9 cellular contexts compared by ENCODE assay signal in genomic region chr1:205440476-205441317, GRCh38. TPM values are rescaled to one million over a fixed set of nuclear protein-coding genes. Genes with fewer than 3 reads are reported as not detected.
DNase-seq lines count a peak whose midpoint lies in the region; ATAC-seq, FAIRE-seq and TF ChIP-seq lines count a peak whose summit lies in the region.
"Had no signal": no experiment of that assay in that cellular context is flagged by ENCODE, and none has a peak within 500 bp of the region (broad histone marks: within the 10 kb centered on the region; RNA-seq: fewer than 3 reads in every experiment).

No MANE protein-coding gene starts in this region.

- ATAC-seq in GM19324 (IDR thresholded peaks at IDR 0.05; ENCODE audit: low FRiP score, unreplicated experiment) = peak; percentile 68

- no peak for TF ChIP-seq CTCF in hepatocyte (IDR thresholded peaks at IDR 0.05; ENCODE audit: poor library complexity)
- TF ChIP-seq CTCF in SK-N-SH (IDR thresholded peaks at IDR 0.05) = no peak

- H3K4me2 ChIP-seq in hepatocyte (no peak overlapping the region), SK-N-SH (no peak overlapping the region)

- H3K4me1 ChIP-seq in SJCRH30 (peaks cover 85% of the 10 kb centered on the region), hepatocyte (ENCODE audit: insufficient read depth) (peaks cover 40% of the 10 kb centered on the region), SK-N-SH (ENCODE audit: control insufficient read depth in 1 of 2, insufficient read depth in 2 of 2, low read depth in 1 of 2, low read length in 1 of 2) (peaks cover 3 to 5% of the 10 kb centered on the region in 2 experiments; a peak in 2 of 4 replicates)

- H4K20me1 ChIP-seq in hepatocyte (ENCODE audit: insufficient read depth, poor library complexity, severe bottlenecking) = no peaks in the 10 kb centered on the region
- H4K20me1 ChIP-seq in SK-N-SH (ENCODE audit: insufficient read depth) = no peaks in the 10 kb centered on the region

- CTCF ChIA-PET in SK-N-SH (lab: Yijun Ruan, JAX) = interaction anchor here (0.9 to 2.5 kb wide), 7 partner anchors 19 to 185 kb away, joined by 3 to 11 read pairs (median 3); no protein-coding TSS in a partner anchor

- H3K27ac ChIP-seq in SJCRH30 (peak overlapping the region; percentile 56), hepatocyte (peak overlapping the region; percentile 63), SK-N-SH (ENCODE audit: low read depth in 2 of 2, low read length in 1 of 2) (no peak overlapping the region)
- H3K27ac ChIP-seq: C4-2B had no signal

- DNase-seq in A172 (ENCODE audit: low spot score) (peak; percentile 93), HTR-8/SVneo (ENCODE audit: insufficient read length, low spot score) (peak; percentile 37), SJCRH30 (peak; percentile 85 to 91), hepatocyte (ENCODE audit: low spot score) (peak; percentile 92), SK-N-SH (no peak)
- DNase-seq in activated naive CD4-positive, alpha-beta T cell (lab: John Stamatoyannopoulos, UW) = peak in 3 of 4 experiments; percentile 18 to 63 (median 29)
- peak; percentile 55 for DNase-seq in stimulated activated CD4-positive, alpha-beta T cell treated with anti-CD3 and anti-CD28 coated beads, Interleukin-12 subunit alpha, Interleukin-12 subunit beta, amount 100 ng/mL, for 4 hours

- H3K9me3 ChIP-seq in SJCRH30 (replicated peaks) (no peaks in the 10 kb centered on the region), hepatocyte (ENCODE audit: low read depth) (no peaks in the 10 kb centered on the region), SK-N-SH (no peaks in the 10 kb centered on the region)

- WGBS in hepatocyte (ENCODE audit: low lambda C conversion rate, missing lambda C conversion rate) = 53% methylated on average over 15 of the region's 15 CpGs
- 65% methylated on average over 10 of the region's 15 CpGs for WGBS in SK-N-SH (ENCODE audit: low lambda C conversion rate)

- FAIRE-seq in HTR-8/SVneo (lab: Jason Lieb, UNC) = no peak

- H3K27me3 ChIP-seq in SJCRH30 (no peaks in the 10 kb centered on the region), hepatocyte (peaks cover 16% of the 10 kb centered on the region), SK-N-SH (ENCODE audit: insufficient read depth) (peaks cover 40% of the 10 kb centered on the region; the same call in 1 of the 2 replicates)

- H3K79me2 ChIP-seq in hepatocyte = no peaks in the 10 kb centered on the region
- H3K79me2 ChIP-seq in SK-N-SH (ENCODE audit: insufficient read depth) = no peaks in the 10 kb centered on the region

- no peak for TF ChIP-seq RAD21 in SK-N-SH (IDR thresholded peaks at IDR 0.05; ENCODE audit: low read length)

- H2AFZ ChIP-seq in hepatocyte = no peak overlapping the region
- H2AFZ ChIP-seq in SK-N-SH (ENCODE audit: low read depth) = no peak overlapping the region

- no peak for TF ChIP-seq EP300 in SK-N-SH (IDR thresholded peaks at IDR 0.05; ENCODE audit: borderline replicate concordance in 1 of 2, low read depth in 1 of 2, low read length in 1 of 2)

- H3K4me3 ChIP-seq in SJCRH30 (no peak overlapping the region), hepatocyte (no peak overlapping the region), SK-N-SH (ENCODE audit: low read depth in 2 of 2, low read length in 1 of 2) (no peak overlapping the region)

- no peaks in the 10 kb centered on the region for H3K9me2 ChIP-seq in hepatocyte (replicated peaks; ENCODE audit: insufficient read depth)
- no peaks in the 10 kb centered on the region for H3K9me2 ChIP-seq in SK-N-SH

- H3K36me3 ChIP-seq in SJCRH30 (no peaks in the 10 kb centered on the region), hepatocyte (replicated peaks; ENCODE audit: insufficient read depth, low read depth) (no peaks in the 10 kb centered on the region), SK-N-SH (replicated peaks in 1 of 2; ENCODE audit: control insufficient read depth in 1 of 2, insufficient read depth in 2 of 2, low read length in 1 of 2) (no peaks in the 10 kb centered on the region)

- no peak overlapping the region for H3K9ac ChIP-seq in SK-N-SH

- POLR2A ChIA-PET in SK-N-SH (lab: Yijun Ruan, JAX) = no interaction called here

- H3F3A ChIP-seq in SK-N-SH (replicated peaks; ENCODE audit: insufficient read depth) = no peaks in the 10 kb centered on the region

TF ChIP-seq in SK-N-SH, 30 proteins besides CTCF, POLR2A, EP300 and RAD21:
- TF ChIP-seq SMC3 (IDR thresholded peaks at IDR 0.05; ENCODE audit: low read depth, low read length) (no peak), TAF1 (IDR thresholded peaks at IDR 0.05; ENCODE audit: borderline replicate concordance, low read depth, low read length) (no peak), MXI1 (IDR thresholded peaks at IDR 0.05; ENCODE audit: low read depth, low read length) (no peak), TEAD4 (IDR thresholded peaks at IDR 0.05; ENCODE audit: borderline replicate concordance, insufficient read depth) (no peak), FOSL2 (IDR thresholded peaks at IDR 0.05; ENCODE audit: borderline replicate concordance, low read depth) (no peak), RXRA (IDR thresholded peaks at IDR 0.05; ENCODE audit: borderline replicate concordance, low read depth) (no peak), CHD2 (IDR thresholded peaks at IDR 0.05; ENCODE audit: low read length, partially characterized antibody) (no peak), GATA2 (CRISPR knock-in tag; IDR thresholded peaks at IDR 0.05) (no peak), RFX5 (IDR thresholded peaks at IDR 0.05; ENCODE audit: low read length) (no peak), RCOR1 (IDR thresholded peaks at IDR 0.05; ENCODE audit: low read length) (no peak), MEF2A (IDR thresholded peaks at IDR 0.05; ENCODE audit: borderline replicate concordance, low read depth) (no peak), POLR2AphosphoS5 (IDR thresholded peaks at IDR 0.05; ENCODE audit: low read depth, low read length) (no peak), JUND (IDR thresholded peaks at IDR 0.05) (no peak), MAX (IDR thresholded peaks at IDR 0.05; ENCODE audit: low read depth) (no peak)
- TF ChIP-seq, protein P1, sequence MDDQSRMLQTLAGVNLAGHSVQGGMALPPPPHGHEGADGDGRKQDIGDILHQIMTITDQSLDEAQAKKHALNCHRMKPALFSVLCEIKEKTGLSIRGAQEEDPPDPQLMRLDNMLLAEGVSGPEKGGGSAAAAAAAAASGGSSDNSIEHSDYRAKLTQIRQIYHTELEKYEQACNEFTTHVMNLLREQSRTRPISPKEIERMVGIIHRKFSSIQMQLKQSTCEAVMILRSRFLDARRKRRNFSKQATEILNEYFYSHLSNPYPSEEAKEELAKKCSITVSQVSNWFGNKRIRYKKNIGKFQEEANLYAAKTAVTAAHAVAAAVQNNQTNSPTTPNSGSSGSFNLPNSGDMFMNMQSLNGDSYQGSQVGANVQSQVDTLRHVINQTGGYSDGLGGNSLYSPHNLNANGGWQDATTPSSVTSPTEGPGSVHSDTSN (IDR thresholded peaks at IDR 0.05) = no peak
- TF ChIP-seq, protein P2, sequence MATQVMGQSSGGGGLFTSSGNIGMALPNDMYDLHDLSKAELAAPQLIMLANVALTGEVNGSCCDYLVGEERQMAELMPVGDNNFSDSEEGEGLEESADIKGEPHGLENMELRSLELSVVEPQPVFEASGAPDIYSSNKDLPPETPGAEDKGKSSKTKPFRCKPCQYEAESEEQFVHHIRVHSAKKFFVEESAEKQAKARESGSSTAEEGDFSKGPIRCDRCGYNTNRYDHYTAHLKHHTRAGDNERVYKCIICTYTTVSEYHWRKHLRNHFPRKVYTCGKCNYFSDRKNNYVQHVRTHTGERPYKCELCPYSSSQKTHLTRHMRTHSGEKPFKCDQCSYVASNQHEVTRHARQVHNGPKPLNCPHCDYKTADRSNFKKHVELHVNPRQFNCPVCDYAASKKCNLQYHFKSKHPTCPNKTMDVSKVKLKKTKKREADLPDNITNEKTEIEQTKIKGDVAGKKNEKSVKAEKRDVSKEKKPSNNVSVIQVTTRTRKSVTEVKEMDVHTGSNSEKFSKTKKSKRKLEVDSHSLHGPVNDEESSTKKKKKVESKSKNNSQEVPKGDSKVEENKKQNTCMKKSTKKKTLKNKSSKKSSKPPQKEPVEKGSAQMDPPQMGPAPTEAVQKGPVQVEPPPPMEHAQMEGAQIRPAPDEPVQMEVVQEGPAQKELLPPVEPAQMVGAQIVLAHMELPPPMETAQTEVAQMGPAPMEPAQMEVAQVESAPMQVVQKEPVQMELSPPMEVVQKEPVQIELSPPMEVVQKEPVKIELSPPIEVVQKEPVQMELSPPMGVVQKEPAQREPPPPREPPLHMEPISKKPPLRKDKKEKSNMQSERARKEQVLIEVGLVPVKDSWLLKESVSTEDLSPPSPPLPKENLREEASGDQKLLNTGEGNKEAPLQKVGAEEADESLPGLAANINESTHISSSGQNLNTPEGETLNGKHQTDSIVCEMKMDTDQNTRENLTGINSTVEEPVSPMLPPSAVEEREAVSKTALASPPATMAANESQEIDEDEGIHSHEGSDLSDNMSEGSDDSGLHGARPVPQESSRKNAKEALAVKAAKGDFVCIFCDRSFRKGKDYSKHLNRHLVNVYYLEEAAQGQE (IDR thresholded peaks at IDR 0.05; ENCODE audit: low read depth, low read length) = no peak

RNA-seq across cellular contexts. Expression of gene BLACAT1, which starts 15.1 kb away (rescaled TPM):
- 0.28 and 1.4 TPM in 2 replicates for total RNA-seq in A172 (2014; rRNA removed; shearing (Covaris generic))
- 1.1 and 1.4 TPM in 2 replicates for total RNA-seq in SJCRH30 (2014; rRNA removed; shearing (Covaris generic))
- 0.40 and 0.48 TPM in 2 replicates for total RNA-seq in hepatocyte
- polyA plus RNA-seq in hepatocyte (0.35 and 0.58 TPM in 2 replicates), SK-N-SH (2012; rRNA removed) (not detected in 2 replicates)
- polyA plus RNA-seq in SK-N-SH (2012; cell fraction: cytosol; rRNA removed) = not detected in 2 replicates
- 0.04 TPM in 1 of 2 replicates, not detected in the other for polyA plus RNA-seq in SK-N-SH (2012; cell fraction: nucleus; rRNA removed)

RNA-seq across cellular contexts. Expression of gene LEMD1, which starts 18.8 kb away (rescaled TPM):
- 0.36 and 0.60 TPM in 2 replicates for total RNA-seq in A172 (2014; rRNA removed; shearing (Covaris generic))
- total RNA-seq in SJCRH30 (2014; rRNA removed; shearing (Covaris generic)) = 1.5 and 1.7 TPM in 2 replicates
- 2.4 TPM in 1 of 2 replicates, not detected in the other for total RNA-seq in hepatocyte
- polyA plus RNA-seq in hepatocyte (0.35 and 2.6 TPM in 2 replicates), SK-N-SH (2012; rRNA removed) (not detected in 2 replicates)
- polyA plus RNA-seq in SK-N-SH (2012; cell fraction: cytosol; rRNA removed) = not detected in 2 replicates
- polyA plus RNA-seq in SK-N-SH (2012; cell fraction: nucleus; rRNA removed) = not detected in 2 replicates

Comparison
In these comparisons a context has a peak if more than half of its experiments do, and no peak if none do; other contexts are left out.
1. H3K27ac ChIP-seq: peak in SJCRH30 (single experiment) and hepatocyte (single experiment); none in SK-N-SH (0 of 2).